Comparison of ENCODE assay signal across 16 cellular contexts in the genomic region with DNA sequence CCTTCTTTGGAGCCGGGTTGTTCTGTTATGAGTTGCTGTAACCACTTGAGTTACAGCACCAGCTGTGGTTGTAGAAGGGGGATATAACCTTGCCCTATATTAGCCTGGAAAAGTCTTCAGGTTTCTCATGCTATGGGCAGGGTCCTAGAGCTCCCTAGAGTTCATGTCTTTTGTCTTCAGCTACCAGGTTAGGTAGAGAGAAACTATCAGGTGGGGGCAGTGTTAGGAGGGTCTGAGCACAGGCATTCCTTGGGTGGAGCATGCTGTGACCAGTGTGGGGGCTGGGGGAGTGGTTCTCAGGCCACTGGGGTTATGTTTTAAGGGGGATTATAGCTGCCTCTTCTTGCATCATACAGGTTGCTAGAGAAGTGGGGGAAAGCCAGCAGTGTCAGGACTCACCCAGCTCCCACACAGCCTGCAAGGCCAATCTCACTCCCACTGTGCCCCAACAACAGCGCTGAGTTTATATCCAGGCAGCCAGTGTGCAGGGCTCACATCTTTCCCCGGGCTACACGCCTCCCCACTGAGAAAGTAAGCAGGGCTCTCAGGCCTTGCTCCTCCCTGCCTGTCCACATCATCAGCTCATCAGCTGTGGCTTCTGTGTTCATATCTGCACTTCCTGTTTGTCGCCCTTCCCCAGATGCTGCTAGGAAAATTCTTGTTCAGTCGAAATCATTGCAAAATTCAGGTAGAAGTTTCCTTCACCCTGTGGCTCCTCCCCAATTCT.
DNase-seq lines count a peak whose midpoint lies in the region; ATAC-seq, FAIRE-seq and TF ChIP-seq lines count a peak whose summit lies in the region.
"Had no signal": no experiment of that assay in that cellular context is flagged by ENCODE, and none has a peak within 500 bp of the region (broad histone marks: within the 10 kb centered on the region; RNA-seq: fewer than 3 reads in every experiment).

No MANE protein-coding gene starts in this region.

- H3K79me2 ChIP-seq in SU-DHL-6 (ENCODE audit: insufficient read depth, low read length): no peaks in the 10 kb centered on the region

- H3K9me3 ChIP-seq in SU-DHL-6 (ENCODE audit: insufficient read depth, low read length): no peaks in the 10 kb centered on the region
- H3K9me3 ChIP-seq: uterus had no signal

- no peak for FAIRE-seq in GM12891 (lab: Jason Lieb, UNC)
- FAIRE-seq: bronchial epithelial cell, GM12892 had no signal

- H4K20me1 ChIP-seq in SU-DHL-6 (ENCODE audit: low read depth, low read length): no peaks in the 10 kb centered on the region

- no peak overlapping the region for H3K27ac ChIP-seq in SU-DHL-6 (ENCODE audit: low read depth, low read length)
- H3K27ac ChIP-seq: uterus had no signal

- DNase-seq in GM12891 (ENCODE audit: insufficient read length, low spot score) (no peak), Kasumi-1 (lab: John Stamatoyannopoulos, UW) (peak; percentile 38 to 51), myocyte (ENCODE audit: low read depth) (peak; percentile 18), putamen (ENCODE audit: low spot score) (no peak)
- no peak for DNase-seq in activated effector memory CD4-positive, alpha-beta T cell treated with Interleukin-2 at 50 U/mL for 16 hours
- DNase-seq: activated CD4-positive, CD25-positive, alpha-beta regulatory T cell treated with anti-CD3 and anti-CD28 coated beads, Interleukin-2, amount 50 U/mL, for 72 hours; activated CD8-positive, alpha-beta memory T cell treated with anti-CD3 and anti-CD28 coated beads, Interleukin-2, amount 10 ng/mL, durations not matched to agents 7 days and 5 days; hypothalamus; NCI-H226; stimulated activated naive CD8-positive, alpha-beta T cell treated with anti-CD3 and anti-CD28 coated beads, Interleukin-15, amount 100 ng/mL, for 72 hours; T-helper 1 cell; uterus had no signal

- H3K36me3 ChIP-seq in SU-DHL-6 (ENCODE audit: low read length): no peaks in the 10 kb centered on the region
- H3K36me3 ChIP-seq: uterus had no signal

- no peak overlapping the region for H3K4me3 ChIP-seq in SU-DHL-6 (ENCODE audit: insufficient read depth, low read length, poor library complexity, severe bottlenecking)
- H3K4me3 ChIP-seq: uterus had no signal

- H3K9me2 ChIP-seq in SU-DHL-6 (replicated peaks; ENCODE audit: insufficient read depth, low read length): no peaks in the 10 kb centered on the region

- no peak for ATAC-seq in GM18870 (IDR thresholded peaks at IDR 0.05; ENCODE audit: unreplicated experiment)
- ATAC-seq: activated CD8-positive, alpha-beta memory T cell treated with anti-CD3 and anti-CD28 coated beads, Interleukin-2, amount 10 ng/mL, durations not matched to agents 7 days and 5 days; stimulated activated naive CD8-positive, alpha-beta T cell treated with anti-CD3 and anti-CD28 coated beads, Interleukin-15, amount 100 ng/mL, for 72 hours had no signal

- peak overlapping the region; percentile 41 for H3K4me2 ChIP-seq in SU-DHL-6 (ENCODE audit: low read depth, low read length, poor library complexity, severe bottlenecking)

- peak overlapping the region; percentile 22; the same call in 1 of the 2 replicates for H3K9ac ChIP-seq in SU-DHL-6 (ENCODE audit: low read length)

- H2AFZ ChIP-seq in SU-DHL-6 (ENCODE audit: low read depth, low read length, severe bottlenecking): peak overlapping the region; percentile 60

- H3F3A ChIP-seq in SU-DHL-6 (ENCODE audit: insufficient read depth): no peaks in the 10 kb centered on the region

- TF ChIP-seq POLR2A in GM12891 (IDR thresholded peaks at IDR 0.05; ENCODE audit: low read depth, low read length): no peak

- TF ChIP-seq CTCF in SU-DHL-6 (IDR thresholded peaks at IDR 0.05; ENCODE audit: insufficient read depth, low read length, poor library complexity, severe bottlenecking): no peak

- H3K27me3 ChIP-seq in SU-DHL-6 (ENCODE audit: low read length): no peaks in the 10 kb centered on the region
- H3K27me3 ChIP-seq: uterus had no signal

TF ChIP-seq in GM12891, 5 proteins besides CTCF, POLR2A, EP300 and RAD21:
- no peak for TF ChIP-seq TAF1 (IDR thresholded peaks at IDR 0.05; ENCODE audit: low read depth, low read length)
- peak; percentile 43 for TF ChIP-seq SPI1 (IDR thresholded peaks at IDR 0.05; ENCODE audit: low read depth, low read length)
- no peak for TF ChIP-seq POLR2AphosphoS5 (IDR thresholded peaks at IDR 0.05; ENCODE audit: low read depth, low read length)
- TF ChIP-seq POU2F2 (IDR thresholded peaks at IDR 0.05; ENCODE audit: low read depth, low read length): no peak
- TF ChIP-seq PAX5 (IDR thresholded peaks at IDR 0.05; ENCODE audit: insufficient read depth, low read length, severe bottlenecking): no peak

Comparison
In these comparisons a context has a peak if more than half of its experiments do, and no peak if none do; other contexts are left out.
1. DNase-seq: peak in Kasumi-1 (2 of 2) and myocyte (single experiment); none in GM12891 (single experiment), putamen (single experiment) and activated effector memory CD4-positive, alpha-beta T cell treated with Interleukin-2 at 50 U/mL for 16 hours (single experiment).